Comparison of ENCODE assay signal across 1 cellular context in the genomic region with DNA sequence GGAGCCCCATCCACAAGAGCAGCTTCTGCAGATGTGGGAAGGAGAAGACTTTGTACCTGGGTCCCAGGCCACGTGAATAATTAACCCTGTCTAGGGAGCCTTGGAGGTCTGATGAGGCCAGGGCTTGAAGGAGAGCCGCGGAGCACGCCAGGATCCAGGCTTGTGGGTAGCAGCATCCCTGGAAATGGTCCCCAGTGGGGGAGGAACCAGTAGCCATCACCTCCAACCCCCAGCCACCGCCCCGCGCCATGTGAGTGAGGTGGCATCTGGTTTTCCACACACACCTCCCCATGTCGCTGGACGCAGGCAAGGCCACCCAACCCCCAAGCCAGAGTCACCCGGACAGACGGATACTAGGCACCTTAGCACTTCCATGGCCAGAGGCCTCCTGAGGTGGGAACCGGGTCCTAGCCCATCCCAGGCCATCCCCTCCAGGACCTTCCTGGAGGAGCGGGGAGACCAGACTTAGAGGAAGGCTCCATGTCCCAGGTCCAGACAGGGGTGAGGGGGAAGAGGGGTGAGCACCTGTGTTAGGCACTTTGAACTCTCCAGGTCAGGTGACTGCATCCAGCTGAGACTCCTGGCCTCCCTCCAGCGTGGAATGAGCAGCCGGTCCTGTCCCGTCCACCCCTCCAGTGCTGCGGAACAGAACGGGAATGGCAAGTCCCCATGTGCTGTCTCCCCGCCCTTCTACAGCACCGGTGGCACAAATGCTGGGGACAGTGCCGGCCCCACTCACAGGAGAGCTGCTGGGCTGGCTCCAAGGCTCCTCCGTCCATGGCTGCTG.
TF ChIP-seq lines count a peak whose summit lies in the region.

No MANE protein-coding gene starts in this region.

TF ChIP-seq in HepG2, 621 proteins besides CTCF, POLR2A, EP300 and RAD21 (continued from another document and continues in another):
- TF ChIP-seq, protein P1, sequence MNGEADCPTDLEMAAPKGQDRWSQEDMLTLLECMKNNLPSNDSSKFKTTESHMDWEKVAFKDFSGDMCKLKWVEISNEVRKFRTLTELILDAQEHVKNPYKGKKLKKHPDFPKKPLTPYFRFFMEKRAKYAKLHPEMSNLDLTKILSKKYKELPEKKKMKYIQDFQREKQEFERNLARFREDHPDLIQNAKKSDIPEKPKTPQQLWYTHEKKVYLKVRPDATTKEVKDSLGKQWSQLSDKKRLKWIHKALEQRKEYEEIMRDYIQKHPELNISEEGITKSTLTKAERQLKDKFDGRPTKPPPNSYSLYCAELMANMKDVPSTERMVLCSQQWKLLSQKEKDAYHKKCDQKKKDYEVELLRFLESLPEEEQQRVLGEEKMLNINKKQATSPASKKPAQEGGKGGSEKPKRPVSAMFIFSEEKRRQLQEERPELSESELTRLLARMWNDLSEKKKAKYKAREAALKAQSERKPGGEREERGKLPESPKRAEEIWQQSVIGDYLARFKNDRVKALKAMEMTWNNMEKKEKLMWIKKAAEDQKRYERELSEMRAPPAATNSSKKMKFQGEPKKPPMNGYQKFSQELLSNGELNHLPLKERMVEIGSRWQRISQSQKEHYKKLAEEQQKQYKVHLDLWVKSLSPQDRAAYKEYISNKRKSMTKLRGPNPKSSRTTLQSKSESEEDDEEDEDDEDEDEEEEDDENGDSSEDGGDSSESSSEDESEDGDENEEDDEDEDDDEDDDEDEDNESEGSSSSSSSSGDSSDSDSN (CRISPR knock-in tag; IDR thresholded peaks at IDR 0.05): peak; percentile 42
- TF ChIP-seq, protein P2, sequence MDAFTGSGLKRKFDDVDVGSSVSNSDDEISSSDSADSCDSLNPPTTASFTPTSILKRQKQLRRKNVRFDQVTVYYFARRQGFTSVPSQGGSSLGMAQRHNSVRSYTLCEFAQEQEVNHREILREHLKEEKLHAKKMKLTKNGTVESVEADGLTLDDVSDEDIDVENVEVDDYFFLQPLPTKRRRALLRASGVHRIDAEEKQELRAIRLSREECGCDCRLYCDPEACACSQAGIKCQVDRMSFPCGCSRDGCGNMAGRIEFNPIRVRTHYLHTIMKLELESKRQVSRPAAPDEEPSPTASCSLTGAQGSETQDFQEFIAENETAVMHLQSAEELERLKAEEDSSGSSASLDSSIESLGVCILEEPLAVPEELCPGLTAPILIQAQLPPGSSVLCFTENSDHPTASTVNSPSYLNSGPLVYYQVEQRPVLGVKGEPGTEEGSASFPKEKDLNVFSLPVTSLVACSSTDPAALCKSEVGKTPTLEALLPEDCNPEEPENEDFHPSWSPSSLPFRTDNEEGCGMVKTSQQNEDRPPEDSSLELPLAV (CRISPR knock-in tag; conservative IDR thresholded peaks at IDR 0.05; ENCODE audit: low read depth): no peak
- TF ChIP-seq ZNF879 (CRISPR knock-in tag; IDR thresholded peaks at IDR 0.05) (no peak), ZNF883 (CRISPR knock-in tag; IDR thresholded peaks at IDR 0.05; ENCODE audit: not compliant biosample characterization) (no peak), PLRG1 (conservative IDR thresholded peaks at IDR 0.05) (no peak), MEIS1 (CRISPR knock-in tag; IDR thresholded peaks at IDR 0.05; ENCODE audit: borderline replicate concordance) (no peak), HNRNPL (IDR thresholded peaks at IDR 0.05; ENCODE audit: low read depth, low read length) (no peak), RBM22 (optimal IDR thresholded peaks at IDR 0.05; ENCODE audit: low read length) (no peak), ZSCAN25 (CRISPR knock-in tag; IDR thresholded peaks at IDR 0.05) (peak; percentile 97), LCORL (IDR thresholded peaks at IDR 0.05) (no peak), LCORL (CRISPR knock-in tag; IDR thresholded peaks at IDR 0.05) (peak; percentile 64; the same call in 1 of the 2 replicates), BHLHE40 (IDR thresholded peaks at IDR 0.05; ENCODE audit: low read length) (peak; percentile 77), ZBTB20 (CRISPR knock-in tag; IDR thresholded peaks at IDR 0.05; ENCODE audit: borderline replicate concordance, low read depth) (0 out of 2 replicates have a peak, but pooled peaks have one; percentile 34), KAT7 (CRISPR knock-in tag; IDR thresholded peaks at IDR 0.05; ENCODE audit: borderline replicate concordance) (no peak), ZNF737 (CRISPR knock-in tag; IDR thresholded peaks at IDR 0.05; ENCODE audit: borderline replicate concordance) (no peak), ESRRA (CRISPR knock-in tag; IDR thresholded peaks at IDR 0.05; ENCODE audit: low read depth) (0 out of 2 replicates have a peak, but pooled peaks have one; percentile 37), FOSL1 (CRISPR knock-in tag; IDR thresholded peaks at IDR 0.05; ENCODE audit: borderline replicate concordance) (no peak), STAG1 (CRISPR knock-in tag; IDR thresholded peaks at IDR 0.05) (no peak), ZNF205 (CRISPR knock-in tag; IDR thresholded peaks at IDR 0.05) (no peak), MEIS2 (CRISPR knock-in tag; IDR thresholded peaks at IDR 0.05) (no peak), RBFOX2 (IDR thresholded peaks at IDR 0.05; ENCODE audit: low read depth, low read length) (peak; percentile 62), SKI (IDR thresholded peaks at IDR 0.05; ENCODE audit: partially characterized antibody) (no peak), TEAD3 (CRISPR knock-in tag; optimal IDR thresholded peaks at IDR 0.05; ENCODE audit: borderline replicate concordance) (peak; percentile 29), SMAD9 (CRISPR knock-in tag; IDR thresholded peaks at IDR 0.05) (no peak), KLF16 (CRISPR knock-in tag; IDR thresholded peaks at IDR 0.05) (no peak), HMG20A (CRISPR knock-in tag; IDR thresholded peaks at IDR 0.05; ENCODE audit: borderline replicate concordance) (no peak), RFX3 (CRISPR knock-in tag; IDR thresholded peaks at IDR 0.05) (no peak), SALL1 (CRISPR knock-in tag; IDR thresholded peaks at IDR 0.05) (peak; percentile 64), AHR (CRISPR knock-in tag; IDR thresholded peaks at IDR 0.05) (no peak), ELF4 (CRISPR knock-in tag; IDR thresholded peaks at IDR 0.05; ENCODE audit: borderline replicate concordance) (no peak), GATAD2A (CRISPR knock-in tag; IDR thresholded peaks at IDR 0.05) (no peak; the same call in 1 of the 2 replicates), HNRNPUL1 (IDR thresholded peaks at IDR 0.05; ENCODE audit: low read depth, low read length) (no peak), FOXO1 (CRISPR knock-in tag; IDR thresholded peaks at IDR 0.05) (no peak), REL (CRISPR knock-in tag; conservative IDR thresholded peaks at IDR 0.05) (no peak)
- TF ChIP-seq, protein P3, sequence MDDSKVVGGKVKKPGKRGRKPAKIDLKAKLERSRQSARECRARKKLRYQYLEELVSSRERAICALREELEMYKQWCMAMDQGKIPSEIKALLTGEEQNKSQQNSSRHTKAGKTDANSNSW (CRISPR knock-in tag; IDR thresholded peaks at IDR 0.05; ENCODE audit: borderline replicate concordance): no peak
- TF ChIP-seq, protein P4, sequence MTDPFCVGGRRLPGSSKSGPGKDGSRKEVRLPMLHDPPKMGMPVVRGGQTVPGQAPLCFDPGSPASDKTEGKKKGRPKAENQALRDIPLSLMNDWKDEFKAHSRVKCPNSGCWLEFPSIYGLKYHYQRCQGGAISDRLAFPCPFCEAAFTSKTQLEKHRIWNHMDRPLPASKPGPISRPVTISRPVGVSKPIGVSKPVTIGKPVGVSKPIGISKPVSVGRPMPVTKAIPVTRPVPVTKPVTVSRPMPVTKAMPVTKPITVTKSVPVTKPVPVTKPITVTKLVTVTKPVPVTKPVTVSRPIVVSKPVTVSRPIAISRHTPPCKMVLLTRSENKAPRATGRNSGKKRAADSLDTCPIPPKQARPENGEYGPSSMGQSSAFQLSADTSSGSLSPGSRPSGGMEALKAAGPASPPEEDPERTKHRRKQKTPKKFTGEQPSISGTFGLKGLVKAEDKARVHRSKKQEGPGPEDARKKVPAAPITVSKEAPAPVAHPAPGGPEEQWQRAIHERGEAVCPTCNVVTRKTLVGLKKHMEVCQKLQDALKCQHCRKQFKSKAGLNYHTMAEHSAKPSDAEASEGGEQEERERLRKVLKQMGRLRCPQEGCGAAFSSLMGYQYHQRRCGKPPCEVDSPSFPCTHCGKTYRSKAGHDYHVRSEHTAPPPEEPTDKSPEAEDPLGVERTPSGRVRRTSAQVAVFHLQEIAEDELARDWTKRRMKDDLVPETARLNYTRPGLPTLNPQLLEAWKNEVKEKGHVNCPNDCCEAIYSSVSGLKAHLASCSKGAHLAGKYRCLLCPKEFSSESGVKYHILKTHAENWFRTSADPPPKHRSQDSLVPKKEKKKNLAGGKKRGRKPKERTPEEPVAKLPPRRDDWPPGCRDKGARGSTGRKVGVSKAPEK (CRISPR knock-in tag; IDR thresholded peaks at IDR 0.05; ENCODE audit: borderline replicate concordance): no peak
- TF ChIP-seq, protein P5, sequence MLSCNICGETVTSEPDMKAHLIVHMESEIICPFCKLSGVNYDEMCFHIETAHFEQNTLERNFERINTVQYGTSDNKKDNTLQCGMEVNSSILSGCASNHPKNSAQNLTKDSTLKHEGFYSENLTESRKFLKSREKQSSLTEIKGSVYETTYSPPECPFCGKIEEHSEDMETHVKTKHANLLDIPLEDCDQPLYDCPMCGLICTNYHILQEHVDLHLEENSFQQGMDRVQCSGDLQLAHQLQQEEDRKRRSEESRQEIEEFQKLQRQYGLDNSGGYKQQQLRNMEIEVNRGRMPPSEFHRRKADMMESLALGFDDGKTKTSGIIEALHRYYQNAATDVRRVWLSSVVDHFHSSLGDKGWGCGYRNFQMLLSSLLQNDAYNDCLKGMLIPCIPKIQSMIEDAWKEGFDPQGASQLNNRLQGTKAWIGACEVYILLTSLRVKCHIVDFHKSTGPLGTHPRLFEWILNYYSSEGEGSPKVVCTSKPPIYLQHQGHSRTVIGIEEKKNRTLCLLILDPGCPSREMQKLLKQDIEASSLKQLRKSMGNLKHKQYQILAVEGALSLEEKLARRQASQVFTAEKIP (CRISPR knock-in tag; IDR thresholded peaks at IDR 0.05; ENCODE audit: borderline replicate concordance): no peak
- TF ChIP-seq, protein P6, sequence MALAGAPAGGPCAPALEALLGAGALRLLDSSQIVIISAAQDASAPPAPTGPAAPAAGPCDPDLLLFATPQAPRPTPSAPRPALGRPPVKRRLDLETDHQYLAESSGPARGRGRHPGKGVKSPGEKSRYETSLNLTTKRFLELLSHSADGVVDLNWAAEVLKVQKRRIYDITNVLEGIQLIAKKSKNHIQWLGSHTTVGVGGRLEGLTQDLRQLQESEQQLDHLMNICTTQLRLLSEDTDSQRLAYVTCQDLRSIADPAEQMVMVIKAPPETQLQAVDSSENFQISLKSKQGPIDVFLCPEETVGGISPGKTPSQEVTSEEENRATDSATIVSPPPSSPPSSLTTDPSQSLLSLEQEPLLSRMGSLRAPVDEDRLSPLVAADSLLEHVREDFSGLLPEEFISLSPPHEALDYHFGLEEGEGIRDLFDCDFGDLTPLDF (CRISPR knock-in tag; IDR thresholded peaks at IDR 0.05): no peak
- TF ChIP-seq, protein P7, sequence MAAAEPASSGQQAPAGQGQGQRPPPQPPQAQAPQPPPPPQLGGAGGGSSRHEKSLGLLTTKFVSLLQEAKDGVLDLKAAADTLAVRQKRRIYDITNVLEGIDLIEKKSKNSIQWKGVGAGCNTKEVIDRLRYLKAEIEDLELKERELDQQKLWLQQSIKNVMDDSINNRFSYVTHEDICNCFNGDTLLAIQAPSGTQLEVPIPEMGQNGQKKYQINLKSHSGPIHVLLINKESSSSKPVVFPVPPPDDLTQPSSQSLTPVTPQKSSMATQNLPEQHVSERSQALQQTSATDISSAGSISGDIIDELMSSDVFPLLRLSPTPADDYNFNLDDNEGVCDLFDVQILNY (CRISPR knock-in tag; conservative IDR thresholded peaks at IDR 0.05): no peak
- TF ChIP-seq, protein P8, sequence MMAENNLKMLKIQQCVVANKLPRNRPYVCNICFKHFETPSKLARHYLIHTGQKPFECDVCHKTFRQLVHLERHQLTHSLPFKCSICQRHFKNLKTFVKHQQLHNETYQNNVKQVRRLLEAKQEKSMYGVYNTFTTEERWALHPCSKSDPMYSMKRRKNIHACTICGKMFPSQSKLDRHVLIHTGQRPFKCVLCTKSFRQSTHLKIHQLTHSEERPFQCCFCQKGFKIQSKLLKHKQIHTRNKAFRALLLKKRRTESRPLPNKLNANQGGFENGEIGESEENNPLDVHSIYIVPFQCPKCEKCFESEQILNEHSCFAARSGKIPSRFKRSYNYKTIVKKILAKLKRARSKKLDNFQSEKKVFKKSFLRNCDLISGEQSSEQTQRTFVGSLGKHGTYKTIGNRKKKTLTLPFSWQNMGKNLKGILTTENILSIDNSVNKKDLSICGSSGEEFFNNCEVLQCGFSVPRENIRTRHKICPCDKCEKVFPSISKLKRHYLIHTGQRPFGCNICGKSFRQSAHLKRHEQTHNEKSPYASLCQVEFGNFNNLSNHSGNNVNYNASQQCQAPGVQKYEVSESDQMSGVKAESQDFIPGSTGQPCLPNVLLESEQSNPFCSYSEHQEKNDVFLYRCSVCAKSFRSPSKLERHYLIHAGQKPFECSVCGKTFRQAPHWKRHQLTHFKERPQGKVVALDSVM (CRISPR knock-in tag; IDR thresholded peaks at IDR 0.05): peak; percentile 51; the same call in 1 of the 2 replicates
- TF ChIP-seq, protein P9, sequence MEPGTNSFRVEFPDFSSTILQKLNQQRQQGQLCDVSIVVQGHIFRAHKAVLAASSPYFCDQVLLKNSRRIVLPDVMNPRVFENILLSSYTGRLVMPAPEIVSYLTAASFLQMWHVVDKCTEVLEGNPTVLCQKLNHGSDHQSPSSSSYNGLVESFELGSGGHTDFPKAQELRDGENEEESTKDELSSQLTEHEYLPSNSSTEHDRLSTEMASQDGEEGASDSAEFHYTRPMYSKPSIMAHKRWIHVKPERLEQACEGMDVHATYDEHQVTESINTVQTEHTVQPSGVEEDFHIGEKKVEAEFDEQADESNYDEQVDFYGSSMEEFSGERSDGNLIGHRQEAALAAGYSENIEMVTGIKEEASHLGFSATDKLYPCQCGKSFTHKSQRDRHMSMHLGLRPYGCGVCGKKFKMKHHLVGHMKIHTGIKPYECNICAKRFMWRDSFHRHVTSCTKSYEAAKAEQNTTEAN (CRISPR knock-in tag; conservative IDR thresholded peaks at IDR 0.05): no peak
- TF ChIP-seq, protein P10, sequence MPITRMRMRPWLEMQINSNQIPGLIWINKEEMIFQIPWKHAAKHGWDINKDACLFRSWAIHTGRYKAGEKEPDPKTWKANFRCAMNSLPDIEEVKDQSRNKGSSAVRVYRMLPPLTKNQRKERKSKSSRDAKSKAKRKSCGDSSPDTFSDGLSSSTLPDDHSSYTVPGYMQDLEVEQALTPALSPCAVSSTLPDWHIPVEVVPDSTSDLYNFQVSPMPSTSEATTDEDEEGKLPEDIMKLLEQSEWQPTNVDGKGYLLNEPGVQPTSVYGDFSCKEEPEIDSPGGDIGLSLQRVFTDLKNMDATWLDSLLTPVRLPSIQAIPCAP (CRISPR knock-in tag; IDR thresholded peaks at IDR 0.05; ENCODE audit: low read depth): no peak
- TF ChIP-seq, protein P11, sequence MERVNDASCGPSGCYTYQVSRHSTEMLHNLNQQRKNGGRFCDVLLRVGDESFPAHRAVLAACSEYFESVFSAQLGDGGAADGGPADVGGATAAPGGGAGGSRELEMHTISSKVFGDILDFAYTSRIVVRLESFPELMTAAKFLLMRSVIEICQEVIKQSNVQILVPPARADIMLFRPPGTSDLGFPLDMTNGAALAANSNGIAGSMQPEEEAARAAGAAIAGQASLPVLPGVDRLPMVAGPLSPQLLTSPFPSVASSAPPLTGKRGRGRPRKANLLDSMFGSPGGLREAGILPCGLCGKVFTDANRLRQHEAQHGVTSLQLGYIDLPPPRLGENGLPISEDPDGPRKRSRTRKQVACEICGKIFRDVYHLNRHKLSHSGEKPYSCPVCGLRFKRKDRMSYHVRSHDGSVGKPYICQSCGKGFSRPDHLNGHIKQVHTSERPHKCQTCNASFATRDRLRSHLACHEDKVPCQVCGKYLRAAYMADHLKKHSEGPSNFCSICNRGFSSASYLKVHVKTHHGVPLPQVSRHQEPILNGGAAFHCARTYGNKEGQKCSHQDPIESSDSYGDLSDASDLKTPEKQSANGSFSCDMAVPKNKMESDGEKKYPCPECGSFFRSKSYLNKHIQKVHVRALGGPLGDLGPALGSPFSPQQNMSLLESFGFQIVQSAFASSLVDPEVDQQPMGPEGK (CRISPR knock-in tag; IDR thresholded peaks at IDR 0.05): 0 out of 2 replicates have a peak, but pooled peaks have one; percentile 10
